In the genomic region with DNA sequence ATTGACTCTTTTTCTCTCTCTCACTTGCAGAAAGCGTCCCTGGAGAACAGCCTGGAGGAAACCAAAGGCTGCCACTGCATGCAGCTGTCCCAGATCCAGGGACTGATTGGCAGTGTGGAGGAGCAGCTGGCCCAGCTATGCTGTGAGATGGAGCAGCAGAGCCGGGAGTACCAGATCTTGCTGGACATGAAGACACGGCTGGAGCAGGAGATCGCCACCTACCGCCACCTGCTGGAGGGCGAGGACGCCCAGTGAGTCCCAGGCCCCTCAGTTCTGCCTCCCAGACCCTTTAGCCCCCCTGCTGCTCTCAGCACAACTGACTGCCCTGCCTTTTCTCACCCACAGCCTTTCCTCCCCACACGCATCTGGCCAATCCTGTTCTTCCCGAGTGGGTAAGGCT, we compare ENCODE assay signal across 11 cellular contexts. TPM values are rescaled to one million over a fixed set of nuclear protein-coding genes. Genes with fewer than 3 reads are reported as not detected.
DNase-seq lines count a peak whose midpoint lies in the region; ATAC-seq, FAIRE-seq and TF ChIP-seq lines count a peak whose summit lies in the region.
"Not testable (repeated sequence)": the region's sequence is repeated elsewhere in the genome, so short reads cannot be mapped to it uniquely, and the experiment has no call there.
"Had no signal": no experiment of that assay in that cellular context is flagged by ENCODE, and none has a peak within 500 bp of the region (broad histone marks: within the 10 kb centered on the region; RNA-seq: fewer than 3 reads in every experiment).

No MANE protein-coding gene starts in this region.

- CTCF ChIA-PET in H1 (lab: Charles Lee; ENCODE audit: partially characterized antibody); HepG2 (lab: Yijun Ruan, JAX; ENCODE audit: low intra/inter-chr PET ratio, low total read pairs): not testable (repeated sequence)

- not testable (repeated sequence) for H3K14ac ChIP-seq in H1 (ENCODE audit: insufficient read length)

- H3K27me3 ChIP-seq in H1 (replicated peaks in 1 of 4; ENCODE audit: control insufficient read depth in 3 of 4, extremely low read depth in 1 of 4, insufficient read depth in 3 of 4, low read length in 3 of 4); HepG2 (ENCODE audit: control insufficient read depth in 1 of 2, insufficient read depth in 2 of 2, low read length in 2 of 2); spleen (replicated peaks in 1 of 7): not testable (repeated sequence)

- H3K27ac ChIP-seq in H1 (ENCODE audit: low read depth, low read length); HepG2 (ENCODE audit: extremely low read length, insufficient read depth, low read length); spleen: not testable (repeated sequence)

- not testable (repeated sequence) for H4K5ac ChIP-seq in H1 (ENCODE audit: insufficient read length, low read depth, low read length)

- H3K9ac ChIP-seq in H1 (replicated peaks in 1 of 4; ENCODE audit: extremely low read depth in 1 of 4, low read depth in 3 of 4, low read length in 3 of 4); HepG2 (ENCODE audit: insufficient read depth, low read depth, low read length): not testable (repeated sequence)

- H2AFZ ChIP-seq in H1 (ENCODE audit: low read length); HepG2 (ENCODE audit: low read length): not testable (repeated sequence)

- H3K4me3 ChIP-seq in AG10803 (ENCODE audit: low read length); LNCaP clone FGC (ENCODE audit: low read depth, low read length); H1 (ENCODE audit: extremely low read depth in 1 of 4, insufficient read depth in 2 of 4, low read depth in 3 of 4, low read length in 4 of 4); HepG2 (replicated peaks in 1 of 3; ENCODE audit: insufficient read depth in 1 of 3, low read depth in 2 of 3, low read length in 3 of 3); spleen: not testable (repeated sequence)

- H2BK120ac ChIP-seq in H1 (replicated peaks; ENCODE audit: low read depth, low read length): not testable (repeated sequence)

- not testable (repeated sequence) for H3K79me1 ChIP-seq in H1 (ENCODE audit: low read depth, low read length)

- not testable (repeated sequence) for H2BK20ac ChIP-seq in H1 (ENCODE audit: low read length)

- H4K20me1 ChIP-seq in H1 (replicated peaks in 1 of 2; ENCODE audit: control insufficient read depth in 1 of 2, insufficient read depth in 2 of 2, low read length in 2 of 2); HepG2 (ENCODE audit: insufficient read depth, low read length): not testable (repeated sequence)

- not testable (repeated sequence) for H3K4ac ChIP-seq in H1 (replicated peaks; ENCODE audit: insufficient read length, low read depth, low read length)

- TF ChIP-seq POLR2A in H1 (IDR thresholded peaks at IDR 0.05; ENCODE audit: control extremely low read depth in 1 of 2, low read depth in 2 of 2, low read length in 2 of 2); HepG2 (IDR thresholded peaks at IDR 0.05; ENCODE audit: insufficient read depth in 1 of 2, low read depth in 2 of 2, low read length in 2 of 2); spleen (IDR thresholded peaks at IDR 0.05): not testable (repeated sequence)

- in situ Hi-C loops in HepG2 (cut with HindIII; ENCODE audit: extremely low pct_ligation_motif_present, low pct_unique_long_range_greater_than_20kb): not testable (repeated sequence)

- not testable (repeated sequence) for H3K23ac ChIP-seq in H1 (ENCODE audit: insufficient read length)

- not testable (repeated sequence) for H3K4me1 ChIP-seq in H1 (replicated peaks in 1 of 4; ENCODE audit: control insufficient read depth in 3 of 4, insufficient read depth in 4 of 4, low read length in 3 of 4); HepG2 (ENCODE audit: insufficient read depth, low read length); spleen

- not testable (repeated sequence) for DNase-seq in AG10803 (ENCODE audit: low read depth); LNCaP clone FGC (ENCODE audit: low read depth); HepG2 (ENCODE audit: low spot score)
- peak; percentile 40 for DNase-seq in activated CD4-positive, alpha-beta T cell treated with anti-CD3 and anti-CD28 coated beads, Interleukin-2, amount 50 U/mL, for 1 hour
- peak; percentile 46 for DNase-seq in activated T-helper 9 cell treated with anti-CD3 and anti-CD28 coated beads, Interleukin-2, amount 50 U/mL, for 16 hours (ENCODE audit: low read depth)
- peak in 1 of 2 experiments; percentile 92 for DNase-seq in H1 (ENCODE audit: low read depth in 1 of 2, low spot score in 2 of 2)
- peak; percentile 87 for DNase-seq in spleen
- peak; percentile 58 for DNase-seq in stimulated activated CD8-positive, alpha-beta memory T cell treated with anti-CD3 and anti-CD28 coated beads, Interleukin-4, amount 100 ng/mL, for 24 hours (ENCODE audit: low read depth)

- intact Hi-C loops in HepG2 (cut with micrococcal nuclease; ENCODE audit: unreplicated experiment); spleen (cut with DNase I; ENCODE audit: low total_unique reads): not testable (repeated sequence)

- TF ChIP-seq CTCF in AG10803 (conservative IDR thresholded peaks at IDR 0.05; ENCODE audit: low read length) (peak; percentile 34), LNCaP clone FGC (IDR thresholded peaks at IDR 0.05; ENCODE audit: control insufficient read depth, extremely low read depth, insufficient read depth) (peak; percentile 38), H1 (IDR thresholded peaks at IDR 0.05; ENCODE audit: control extremely low read depth in 1 of 3, insufficient read depth in 1 of 3, low read depth in 1 of 3, low read length in 3 of 3) (peak; percentile 19 to 38 (median 31); a peak in 3 of 4 replicates), spleen (IDR thresholded peaks at IDR 0.05 in 8 of 11, conservative IDR thresholded peaks at IDR 0.05 in 3 of 11) (peak in 5 of 11 experiments; percentile 14 to 47 (median 41))
- TF ChIP-seq CTCF in HepG2 (CRISPR knock-in tag; IDR thresholded peaks at IDR 0.05): not testable (repeated sequence)

- BruUV-seq in HepG2 (replicated peaks; lab: Mats Ljungman, UMichigan): not testable (repeated sequence)

- not testable (repeated sequence) for H3K23me2 ChIP-seq in H1 (ENCODE audit: low read depth, low read length)

- not testable (repeated sequence) for H2BK15ac ChIP-seq in H1 (ENCODE audit: low read length)

- FAIRE-seq in H1 (lab: Jason Lieb, UNC); HepG2 (lab: Jason Lieb, UNC): not testable (repeated sequence)

- ATAC-seq in HepG2: peak; percentile 87

- 34% methylated on average over 6 of the region's 9 CpGs; no CpG with 5 or more reads in 1 of the 2 experiments for WGBS in H1 (ENCODE audit: extremely low coverage in 1 of 2, insufficient coverage in 1 of 2, insufficient read length in 1 of 2, insufficient replicate concordance in 2 of 2, low coverage in 1 of 2, low lambda C conversion rate in 2 of 2, missing lambda C conversion rate in 1 of 2), 2 experiments
- no CpG with 5 or more reads among the region's 9 CpGs for WGBS in HepG2 (ENCODE audit: low lambda C conversion rate)
- WGBS in spleen, 5 donors: 3 to 26% methylated on average over 2 to 3 of the region's 9 CpGs; no CpG with 5 or more reads in 3 of the 5 donors

- TF ChIP-seq EP300 in H1 (IDR thresholded peaks at IDR 0.05; ENCODE audit: borderline replicate concordance in 1 of 2, low read depth in 2 of 2, low read length in 2 of 2); HepG2 (IDR thresholded peaks at IDR 0.05; ENCODE audit: low read depth in 2 of 2, low read length in 2 of 2); HepG2 (CRISPR knock-in tag; IDR thresholded peaks at IDR 0.05; ENCODE audit: borderline replicate concordance): not testable (repeated sequence)

- not testable (repeated sequence) for H2AK5ac ChIP-seq in H1 (ENCODE audit: low read depth, low read length)

- H2BK5ac ChIP-seq in H1 (ENCODE audit: low read depth, low read length): not testable (repeated sequence)

- not testable (repeated sequence) for H3K79me2 ChIP-seq in H1 (ENCODE audit: control insufficient read depth in 1 of 2, insufficient read depth in 2 of 2, low read length in 2 of 2); HepG2 (ENCODE audit: insufficient read depth, low read length)

- POLR2A ChIA-PET in H1 (lab: Charles Lee; ENCODE audit: partially characterized antibody); HepG2 (lab: Yijun Ruan, JAX): not testable (repeated sequence)

- peak; percentile 18 to 24; a peak in 3 of 4 replicates for TF ChIP-seq RAD21 in H1 (IDR thresholded peaks at IDR 0.05 in 1 of 2, conservative IDR thresholded peaks at IDR 0.05 in 1 of 2; ENCODE audit: low read depth in 2 of 2, low read length in 2 of 2)
- not testable (repeated sequence) for TF ChIP-seq RAD21 in HepG2 (CRISPR knock-in tag; IDR thresholded peaks at IDR 0.05)

- not testable (repeated sequence) for H4K8ac ChIP-seq in H1 (ENCODE audit: extremely low read depth, insufficient read depth, low read length)

- H4K91ac ChIP-seq in H1 (replicated peaks; ENCODE audit: insufficient read length, low read length): not testable (repeated sequence)

- not testable (repeated sequence) for H3K4me2 ChIP-seq in H1 (ENCODE audit: insufficient read depth in 1 of 2, low read depth in 2 of 2, low read length in 2 of 2); HepG2 (ENCODE audit: low read depth, low read length)

- not testable (repeated sequence) for H3K9me3 ChIP-seq in H1 (ENCODE audit: insufficient read depth in 2 of 2, low read depth in 1 of 2, low read length in 1 of 2); HepG2 (ENCODE audit: low read length); spleen

- H3K56ac ChIP-seq in H1 (replicated peaks; ENCODE audit: insufficient read length, low read depth, low read length): not testable (repeated sequence)

- not testable (repeated sequence) for H2BK12ac ChIP-seq in H1 (ENCODE audit: low read depth, low read length)

- not testable (repeated sequence) for H3K36me3 ChIP-seq in H1 (ENCODE audit: control insufficient read depth in 2 of 4, insufficient read depth in 4 of 4, low read length in 3 of 4); HepG2 (replicated peaks in 1 of 2; ENCODE audit: control insufficient read depth in 1 of 2, insufficient read depth in 2 of 2, low read length in 2 of 2); spleen

- not testable (repeated sequence) for H3K18ac ChIP-seq in H1 (ENCODE audit: extremely low read depth, low read length)

RNA-seq across cellular contexts. Expression of a gene that starts 34.5 kb away (rescaled TPM):
- not detected in 2 replicates for total RNA-seq in H1 (2021; fragmentation: NEBNext Ultra II Directional; extraction: Animal tissue kit (Norgen Biotek cat#: 25700))
- polyA plus RNA-seq in H1 (2011; rRNA removed) (0.03 and 0.17 TPM in 2 replicates), HepG2 (2011; rRNA removed) (not detected in 2 replicates), spleen (1 to 10 TPM in 2 of 3 donors, under 1 TPM in 1; 0.59 to 2.1 (median 1.2) TPM)
- polyA plus RNA-seq in H1 (2011; cell fraction: cytosol; rRNA removed): not detected
- polyA plus RNA-seq in H1 (2011; cell fraction: nucleus; rRNA removed): 0.51 TPM
- polyA plus RNA-seq in H1 (2012, experiment 1 of 2): not detected in 4 replicates
- polyA plus RNA-seq in H1 (2012, experiment 2 of 2): not detected
- polyA plus RNA-seq in H1 (2013, experiment 1 of 2): 0.04 TPM
- polyA plus RNA-seq in H1 (2013, experiment 2 of 2): 0.04 TPM
- polyA minus RNA-seq in H1 (2011; rRNA and poly(A)+ RNA removed): not detected in 2 replicates
- polyA minus RNA-seq in H1 (2011; cell fraction: cytosol; rRNA and poly(A)+ RNA removed): not detected
- polyA minus RNA-seq in H1 (2011; cell fraction: nucleus; rRNA and poly(A)+ RNA removed): not detected
- total RNA-seq in HepG2 (2016; rRNA removed; fragmentation: Illumina TruSeq; extraction: Trizol) (not detected in 2 replicates), spleen (1 to 10 TPM in 5 of 7 donors, under 1 TPM in 2; 0.20 to 6.1 (median 2.3) TPM)
- not detected in 2 replicates for total RNA-seq in HepG2 (2016; cell fraction: cytosol; rRNA removed; fragmentation: Illumina TruSeq; extraction: Trizol; ENCODE audit: low read depth)
- not detected in 2 replicates for total RNA-seq in HepG2 (2016; cell fraction: insoluble cytoplasmic fraction; rRNA removed; fragmentation: Illumina TruSeq; extraction: Trizol)
- total RNA-seq in HepG2 (2016; cell fraction: membrane; rRNA removed; fragmentation: Illumina TruSeq; extraction: Trizol): not detected in 2 replicates
- total RNA-seq in HepG2 (2016; cell fraction: nucleus; rRNA removed; fragmentation: Illumina TruSeq; extraction: Trizol): not detected in 2 replicates
- not detected in 2 replicates for polyA plus RNA-seq in HepG2 (2011; cell fraction: cytosol; rRNA removed)
- polyA plus RNA-seq in HepG2 (2011; cell fraction: nucleus; rRNA removed): not detected in 2 replicates
- polyA plus RNA-seq in HepG2 (2012): not detected in 2 replicates
- polyA plus RNA-seq in HepG2 (2016; cell fraction: cytosol; fragmentation: Illumina TruSeq; extraction: Trizol; ENCODE audit: low read depth): not detected in 2 replicates
- not detected in 2 replicates for polyA plus RNA-seq in HepG2 (2016; cell fraction: insoluble cytoplasmic fraction; fragmentation: Illumina TruSeq; extraction: Trizol; ENCODE audit: low read depth)
- not detected in 2 replicates for polyA plus RNA-seq in HepG2 (2016; cell fraction: membrane; fragmentation: Illumina TruSeq; extraction: Trizol; ENCODE audit: low read depth)
- polyA plus RNA-seq in HepG2 (2016; cell fraction: nucleus; fragmentation: Illumina TruSeq; extraction: Trizol; ENCODE audit: insufficient read depth, low read depth): not detected in 2 replicates
- polyA minus RNA-seq in HepG2 (2011; rRNA and poly(A)+ RNA removed; ENCODE audit: low replicate concordance): 1.0 TPM in 1 of 2 replicates, not detected in the other
- polyA minus RNA-seq in HepG2 (2011; cell fraction: cytosol; rRNA and poly(A)+ RNA removed): not detected in 2 replicates
- not detected in 2 replicates for polyA minus RNA-seq in HepG2 (2011; cell fraction: nucleus; rRNA and poly(A)+ RNA removed)
- total RNA-seq: glomerular endothelial cell, HT-29 had no signal
- polyA plus RNA-seq: neural cell had no signal
